8 cellular contexts compared by ENCODE assay signal in the genomic region with DNA sequence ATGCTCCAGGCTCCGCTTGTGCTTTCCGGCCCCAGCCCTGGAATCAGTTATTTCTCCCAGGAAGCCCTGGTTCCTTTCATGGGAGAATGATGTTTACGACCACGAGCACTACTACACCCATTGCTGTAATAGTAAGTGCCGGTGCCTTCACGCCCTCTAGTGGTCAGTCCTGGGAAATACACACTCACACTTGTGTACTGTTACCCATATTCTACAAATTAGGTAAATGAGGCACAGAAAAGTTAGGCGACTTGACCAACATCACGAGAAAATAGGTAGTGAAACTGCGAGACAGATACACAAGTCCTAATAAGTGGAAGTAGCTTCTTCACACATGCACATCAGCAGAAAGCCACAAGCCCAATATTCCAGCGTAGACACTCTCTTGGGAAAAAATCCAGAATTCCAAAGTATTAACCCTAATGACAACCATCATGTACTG. TPM values are rescaled to one million over a fixed set of nuclear protein-coding genes. Genes with fewer than 3 reads are reported as not detected.
DNase-seq lines count a peak whose midpoint lies in the region; ATAC-seq and TF ChIP-seq lines count a peak whose summit lies in the region.

No MANE protein-coding gene starts in this region.

- 26% methylated on average over 10 of the region's 10 CpGs for WGBS in hepatocyte (ENCODE audit: low lambda C conversion rate, missing lambda C conversion rate)

- no peaks in the 10 kb centered on the region for H3K9me2 ChIP-seq in hepatocyte (replicated peaks; ENCODE audit: insufficient read depth)

- H4K20me1 ChIP-seq in hepatocyte (ENCODE audit: insufficient read depth, poor library complexity, severe bottlenecking), result no peaks in the 10 kb centered on the region

- CTCF ChIA-PET in A673 (lab: Charles Lee), result interaction anchor here (0.6 kb wide), 2 partner anchors 12 to 156 kb away, joined by 3 to 4 read pairs; no protein-coding TSS in a partner anchor

- H3K27me3 ChIP-seq in A673 (replicated peaks; ENCODE audit: insufficient read depth, low read depth, low read length, poor library complexity) (no peaks in the 10 kb centered on the region), ascending aorta (no peaks in the 10 kb centered on the region), hepatocyte (no peaks in the 10 kb centered on the region)

- H3K27ac ChIP-seq in A673 (ENCODE audit: low read depth, low read length, poor library complexity, severe bottlenecking), result no peak overlapping the region
- no peak overlapping the region for H3K27ac ChIP-seq in ascending aorta
- H3K27ac ChIP-seq in hepatocyte, result no peak overlapping the region

- no peak overlapping the region for H3K4me2 ChIP-seq in hepatocyte

- no peak overlapping the region for H3K4me3 ChIP-seq in A673 (ENCODE audit: low read depth, low read length, poor library complexity, severe bottlenecking)
- H3K4me3 ChIP-seq in ascending aorta, result no peak overlapping the region
- no peak overlapping the region for H3K4me3 ChIP-seq in hepatocyte

- BruUV-seq in A673 (replicated peaks; lab: Mats Ljungman, UMichigan), result no TSS peak

- DNase-seq in A673 (ENCODE audit: low spot score) (peak; percentile 85), NCI-H187 (lab: John Stamatoyannopoulos, UW) (peak; percentile 28 to 32), T1000 (lab: John Stamatoyannopoulos, UW) (peak; percentile 22), ascending aorta (ENCODE audit: low spot score in 2 of 2) (peak in 1 of 2 donors; percentile 83), hepatocyte (ENCODE audit: low spot score) (peak; percentile 69), smooth muscle cell of the brain vasculature (ENCODE audit: low read depth, low spot score) (peak; percentile 21)

- POLR2A ChIA-PET in A673 (lab: Charles Lee; ENCODE audit: low non-redundant PET), result no interaction called here

- peak; percentile 58 for ATAC-seq in GM18867 (IDR thresholded peaks at IDR 0.05; ENCODE audit: unreplicated experiment)
- no peak for ATAC-seq in HG03108 (IDR thresholded peaks at IDR 0.05; ENCODE audit: unreplicated experiment)

- H3K79me2 ChIP-seq in hepatocyte, result no peaks in the 10 kb centered on the region

- H3K36me3 ChIP-seq in A673 (ENCODE audit: insufficient read depth, low read length, poor library complexity, severe bottlenecking) (no peaks in the 10 kb centered on the region), ascending aorta (no peaks in the 10 kb centered on the region), hepatocyte (replicated peaks; ENCODE audit: insufficient read depth, low read depth) (no peaks in the 10 kb centered on the region)

- intact Hi-C loops in A673 (cut with micrococcal nuclease; ENCODE audit: unreplicated experiment) (loop anchor here (2.0 kb wide), 1 partner anchor 149 kb away; no protein-coding TSS in a partner anchor), ascending aorta (cut with DNase I) (no loop called here)

- H2AFZ ChIP-seq in hepatocyte, result no peak overlapping the region

- H3K9me3 ChIP-seq in A673 (ENCODE audit: low read depth, low read length, poor library complexity, severe bottlenecking) (no peaks in the 10 kb centered on the region), ascending aorta (peaks cover 0 to 6% of the 10 kb centered on the region in 2 donors), hepatocyte (ENCODE audit: low read depth) (no peaks in the 10 kb centered on the region)

- TF ChIP-seq CTCF in A673 (conservative IDR thresholded peaks at IDR 0.05; ENCODE audit: low read depth, low read length) (peak; percentile 97), ascending aorta (IDR thresholded peaks at IDR 0.05) (peak; percentile 47 to 80 (median 78)), hepatocyte (IDR thresholded peaks at IDR 0.05; ENCODE audit: poor library complexity) (peak; percentile 67)

- no peaks in the 10 kb centered on the region for H3K4me1 ChIP-seq in A673 (ENCODE audit: insufficient read depth, low read length, poor library complexity, severe bottlenecking)
- no peaks in the 10 kb centered on the region for H3K4me1 ChIP-seq in ascending aorta
- H3K4me1 ChIP-seq in hepatocyte (ENCODE audit: insufficient read depth), result no peaks in the 10 kb centered on the region

RNA-seq across cellular contexts. Expression of a gene that starts 21.7 kb away (rescaled TPM):
- 4.3 and 6.1 TPM in 2 replicates for total RNA-seq in A673 (2021)
- total RNA-seq in ascending aorta, result not detected
- total RNA-seq in hepatocyte, result 0.33 TPM in 1 of 2 replicates, not detected in the other
- polyA plus RNA-seq in hepatocyte, result not detected in 2 replicates

RNA-seq across cellular contexts. Expression of a gene that starts 29.3 kb away (rescaled TPM):
- not detected in 2 replicates for total RNA-seq in A673 (2021)
- total RNA-seq in ascending aorta, result not detected
- total RNA-seq in hepatocyte, result not detected in 2 replicates
- polyA plus RNA-seq in hepatocyte, result not detected in 2 replicates
